1 cellular context compared by ENCODE assay signal in the genomic region with DNA sequence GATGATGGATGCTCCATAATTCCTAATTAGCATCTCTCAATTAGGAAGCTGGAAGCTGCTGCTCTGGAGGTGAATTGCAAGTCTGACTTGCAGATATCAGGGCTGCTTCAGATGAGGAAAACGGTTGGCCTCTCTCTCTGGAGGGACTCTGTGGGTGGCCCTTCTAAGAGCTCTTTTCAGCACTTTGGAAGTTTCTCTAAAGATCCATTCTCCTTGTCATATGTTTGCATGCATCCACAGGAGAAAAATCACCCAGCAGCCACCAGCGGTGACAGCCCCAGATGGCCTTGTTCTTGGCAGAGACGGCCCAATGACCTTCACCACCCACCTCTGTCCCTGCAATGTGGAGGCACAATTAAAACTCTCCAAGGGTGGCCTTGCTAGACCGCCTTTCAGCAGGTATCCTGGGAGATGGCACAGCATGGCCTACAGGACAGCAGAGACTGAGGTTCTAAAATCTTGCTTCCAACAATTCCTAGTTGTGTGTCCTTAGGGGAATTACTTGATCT.
TF ChIP-seq lines count a peak whose summit lies in the region.

No MANE protein-coding gene starts in this region.

TF ChIP-seq in H1, 55 proteins besides CTCF, POLR2A, EP300 and RAD21:
- TF ChIP-seq, protein P1, sequence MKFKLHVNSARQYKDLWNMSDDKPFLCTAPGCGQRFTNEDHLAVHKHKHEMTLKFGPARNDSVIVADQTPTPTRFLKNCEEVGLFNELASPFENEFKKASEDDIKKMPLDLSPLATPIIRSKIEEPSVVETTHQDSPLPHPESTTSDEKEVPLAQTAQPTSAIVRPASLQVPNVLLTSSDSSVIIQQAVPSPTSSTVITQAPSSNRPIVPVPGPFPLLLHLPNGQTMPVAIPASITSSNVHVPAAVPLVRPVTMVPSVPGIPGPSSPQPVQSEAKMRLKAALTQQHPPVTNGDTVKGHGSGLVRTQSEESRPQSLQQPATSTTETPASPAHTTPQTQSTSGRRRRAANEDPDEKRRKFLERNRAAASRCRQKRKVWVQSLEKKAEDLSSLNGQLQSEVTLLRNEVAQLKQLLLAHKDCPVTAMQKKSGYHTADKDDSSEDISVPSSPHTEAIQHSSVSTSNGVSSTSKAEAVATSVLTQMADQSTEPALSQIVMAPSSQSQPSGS (IDR thresholded peaks at IDR 0.05; ENCODE audit: low read length) = no peak
